In the genomic region with DNA sequence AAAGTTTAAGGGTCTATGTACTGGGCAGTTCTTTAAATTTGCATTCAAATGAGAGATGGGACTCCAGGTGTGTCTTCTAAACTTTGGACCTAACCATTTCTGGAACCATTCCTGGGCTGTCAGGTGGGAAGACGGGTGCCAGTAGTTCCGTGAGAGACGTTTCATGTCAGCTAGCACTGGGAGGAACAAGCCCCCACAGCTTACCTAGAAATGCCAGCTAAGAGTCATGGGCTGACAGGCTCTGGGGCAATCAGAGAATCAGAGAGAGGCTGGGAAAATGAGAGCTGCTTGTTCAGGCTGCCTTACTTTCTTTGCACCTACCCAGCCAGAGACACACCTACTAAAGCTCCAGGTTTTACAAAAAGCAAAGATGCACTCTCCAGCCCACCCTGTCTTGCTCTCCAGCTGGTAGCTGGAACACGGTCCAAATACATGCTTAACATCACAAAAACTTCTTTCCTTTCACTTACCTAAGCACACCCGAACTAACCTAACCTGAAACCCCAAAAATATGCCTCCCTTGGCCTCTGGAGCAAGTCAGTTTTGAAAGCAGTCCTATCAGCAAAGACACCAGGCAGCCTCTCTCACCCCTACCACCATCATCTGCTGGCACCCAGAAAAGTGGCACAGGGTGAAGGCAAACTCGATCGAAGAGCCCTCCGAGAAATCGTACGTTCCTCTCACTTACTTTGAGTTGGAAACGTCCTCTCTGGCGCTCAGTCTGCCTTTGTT, we compare ENCODE assay signal across 8 cellular contexts. TPM values are rescaled to one million over a fixed set of nuclear protein-coding genes. Genes with fewer than 3 reads are reported as not detected.
DNase-seq lines count a peak whose midpoint lies in the region; ATAC-seq and TF ChIP-seq lines count a peak whose summit lies in the region.

No MANE protein-coding gene starts in this region.

- H3K4me3 Mint-ChIP-seq in progenitor cell of endocrine pancreas (ENCODE audit: low read depth) = peak overlapping the region; percentile 71
- no peak overlapping the region for H3K4me3 Mint-ChIP-seq in activated CD8-positive, alpha-beta T cell treated with anti-CD3 and anti-CD28 coated beads for 36 hours

- no peaks in the 10 kb centered on the region for H3K9me3 Mint-ChIP-seq in progenitor cell of endocrine pancreas (ENCODE audit: low read depth)
- no peaks in the 10 kb centered on the region for H3K9me3 Mint-ChIP-seq in activated CD8-positive, alpha-beta T cell treated with anti-CD3 and anti-CD28 coated beads for 36 hours

- ATAC-seq in right cardiac atrium (peak; percentile 34 to 42), HG03439 (IDR thresholded peaks at IDR 0.05; ENCODE audit: unreplicated experiment) (no peak)
- no peak for ATAC-seq in activated CD8-positive, alpha-beta T cell treated with anti-CD3 and anti-CD28 coated beads for 36 hours

- H3K4me1 ChIP-seq in right cardiac atrium (ENCODE audit: control insufficient read depth, insufficient read depth, low read length) = no peaks in the 10 kb centered on the region

- no peaks in the 10 kb centered on the region for H3K27me3 ChIP-seq in right cardiac atrium (ENCODE audit: control insufficient read depth, insufficient read depth)

- H3K27me3 Mint-ChIP-seq in progenitor cell of endocrine pancreas = peaks cover 43% of the 10 kb centered on the region
- H3K27me3 Mint-ChIP-seq in activated CD8-positive, alpha-beta T cell treated with anti-CD3 and anti-CD28 coated beads for 36 hours = peaks cover 13% of the 10 kb centered on the region

- H3K4me1 Mint-ChIP-seq in progenitor cell of endocrine pancreas (ENCODE audit: low read depth) = peaks cover 9% of the 10 kb centered on the region
- H3K4me1 Mint-ChIP-seq in activated CD8-positive, alpha-beta T cell treated with anti-CD3 and anti-CD28 coated beads for 36 hours (ENCODE audit: low read depth) = peaks cover 2% of the 10 kb centered on the region

- H3K9me3 ChIP-seq in right cardiac atrium (ENCODE audit: control insufficient read depth, low read length) = no peaks in the 10 kb centered on the region

- WGBS in right cardiac atrium = 7% methylated on average over 12 of the region's 12 CpGs

- H3K4me3 ChIP-seq in astrocyte of the cerebellum (ENCODE audit: low read depth, low read length) (peak overlapping the region; percentile 74), right cardiac atrium (ENCODE audit: low read length) (peak overlapping the region; percentile 40)

- intact Hi-C loops in right cardiac atrium (cut with DNase I) = no loop called here
- intact Hi-C loops in activated CD8-positive, alpha-beta T cell treated with anti-CD3 and anti-CD28 coated beads for 36 hours (cut with micrococcal nuclease) = no loop called here

- CTCF ChIA-PET in GM10248 (lab: Yijun Ruan, JAX) = interaction anchor here (1.1 to 1.4 kb wide), 3 partner anchors 10 to 112 kb away, joined by 3 read pairs; no protein-coding TSS in a partner anchor
- CTCF ChIA-PET in activated CD8-positive, alpha-beta T cell treated with anti-CD3 and anti-CD28 coated beads for 36 hours (lab: Charles Lee) = no interaction called here

- DNase-seq in DMS79 (lab: John Stamatoyannopoulos, UW) (peak; percentile 66), astrocyte of the cerebellum (ENCODE audit: low read depth) (no peak), right cardiac atrium (no peak), progenitor cell of endocrine pancreas (ENCODE audit: low spot score, unreplicated experiment) (no peak), GM10248 (ENCODE audit: extremely low spot score) (no peak), DMS53 (lab: John Stamatoyannopoulos, UW) (no peak)
- DNase-seq in activated CD8-positive, alpha-beta T cell treated with anti-CD3 and anti-CD28 coated beads for 36 hours = no peak

- TF ChIP-seq CTCF in astrocyte of the cerebellum (IDR thresholded peaks at IDR 0.05; ENCODE audit: low read depth, low read length, missing control alignments) = no peak
- no peak for TF ChIP-seq CTCF in progenitor cell of endocrine pancreas (IDR thresholded peaks at IDR 0.05; ENCODE audit: unreplicated experiment)
- no peak for TF ChIP-seq CTCF in GM10248 (IDR thresholded peaks at IDR 0.05; ENCODE audit: control extremely low read depth, extremely low read depth, low read depth, missing control alignments)
- TF ChIP-seq CTCF in activated CD8-positive, alpha-beta T cell treated with anti-CD3 and anti-CD28 coated beads for 36 hours (IDR thresholded peaks at IDR 0.05) = no peak

- POLR2A ChIA-PET in GM10248 (lab: Yijun Ruan, JAX) = no interaction called here
- POLR2A ChIA-PET in activated CD8-positive, alpha-beta T cell treated with anti-CD3 and anti-CD28 coated beads for 36 hours (lab: Charles Lee) = no interaction called here

- H3K27ac Mint-ChIP-seq in progenitor cell of endocrine pancreas = no peak overlapping the region
- no peak overlapping the region for H3K27ac Mint-ChIP-seq in activated CD8-positive, alpha-beta T cell treated with anti-CD3 and anti-CD28 coated beads for 36 hours

- in situ Hi-C loops in astrocyte of the cerebellum (cut with HindIII; ENCODE audit: low sequenced_read_pairs) = no loop called here

- no peak overlapping the region for H3K27ac ChIP-seq in right cardiac atrium (ENCODE audit: low read length)

- H3K36me3 Mint-ChIP-seq in progenitor cell of endocrine pancreas (ENCODE audit: insufficient read depth) = no peaks in the 10 kb centered on the region
- H3K36me3 Mint-ChIP-seq in activated CD8-positive, alpha-beta T cell treated with anti-CD3 and anti-CD28 coated beads for 36 hours (ENCODE audit: low read depth) = no peaks in the 10 kb centered on the region

RNA-seq across cellular contexts. Expression of gene PTN, which starts 0.6 kb away (rescaled TPM):
- total RNA-seq in right cardiac atrium (10 to 100 TPM in 3 of 4 donors, 1 to 10 TPM in 1; 9.6 to 27.0 (median 15.4) TPM), progenitor cell of endocrine pancreas (3.1 TPM in 2 replicates)
- polyA plus RNA-seq in right cardiac atrium = 51.0 TPM
- total RNA-seq in activated CD8-positive, alpha-beta T cell treated with anti-CD3 and anti-CD28 coated beads for 36 hours = not detected

Comparison
In these comparisons a context has a peak if more than half of its experiments do, and no peak if none do; other contexts are left out.
1. ATAC-seq: peak in right cardiac atrium (2 of 2); none in HG03439 (single experiment) and activated CD8-positive, alpha-beta T cell treated with anti-CD3 and anti-CD28 coated beads for 36 hours (single experiment).